1 cellular context compared by ENCODE assay signal in the genomic region with DNA sequence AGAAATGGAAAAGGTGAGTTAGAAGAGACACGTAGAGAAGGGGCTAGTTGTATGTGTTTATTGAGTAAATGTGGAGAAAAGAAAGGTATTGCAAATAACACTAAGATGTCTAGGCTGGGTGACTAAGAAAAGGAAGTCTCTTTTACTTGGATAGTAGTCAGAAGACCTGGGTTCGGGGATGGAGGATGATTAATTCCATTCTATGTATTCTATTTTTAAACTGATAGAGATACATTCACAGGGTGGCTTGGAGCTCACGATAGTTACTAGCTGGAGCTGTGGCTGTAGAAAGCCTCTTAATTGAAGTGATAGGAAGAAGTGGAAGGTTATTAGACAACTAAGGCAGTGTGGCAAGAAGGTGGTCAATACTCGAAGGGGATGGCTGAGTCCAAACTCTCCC.
TF ChIP-seq lines count a peak whose summit lies in the region.

No MANE protein-coding gene starts in this region.

TF ChIP-seq in SK-N-SH treated with all-trans-retinoic acid at 6 μM for 48 hours, 23 proteins besides CTCF, POLR2A, EP300 and RAD21 (continued from another document):
- TF ChIP-seq PATZ1 (CRISPR knock-in tag; IDR thresholded peaks at IDR 0.05; ENCODE audit: borderline replicate concordance) (no peak), ZNF70 (CRISPR knock-in tag; IDR thresholded peaks at IDR 0.05) (no peak), GLIS3 (CRISPR knock-in tag; IDR thresholded peaks at IDR 0.05) (no peak), ZNF8 (CRISPR knock-in tag; IDR thresholded peaks at IDR 0.05) (no peak), ZFP30 (CRISPR knock-in tag; IDR thresholded peaks at IDR 0.05) (no peak), PPARA (CRISPR knock-in tag; IDR thresholded peaks at IDR 0.05; ENCODE audit: borderline replicate concordance) (no peak), BACH2 (CRISPR knock-in tag; IDR thresholded peaks at IDR 0.05; ENCODE audit: borderline replicate concordance) (no peak), SNAI2 (CRISPR knock-in tag; IDR thresholded peaks at IDR 0.05) (no peak)
- TF ChIP-seq, protein P1, sequence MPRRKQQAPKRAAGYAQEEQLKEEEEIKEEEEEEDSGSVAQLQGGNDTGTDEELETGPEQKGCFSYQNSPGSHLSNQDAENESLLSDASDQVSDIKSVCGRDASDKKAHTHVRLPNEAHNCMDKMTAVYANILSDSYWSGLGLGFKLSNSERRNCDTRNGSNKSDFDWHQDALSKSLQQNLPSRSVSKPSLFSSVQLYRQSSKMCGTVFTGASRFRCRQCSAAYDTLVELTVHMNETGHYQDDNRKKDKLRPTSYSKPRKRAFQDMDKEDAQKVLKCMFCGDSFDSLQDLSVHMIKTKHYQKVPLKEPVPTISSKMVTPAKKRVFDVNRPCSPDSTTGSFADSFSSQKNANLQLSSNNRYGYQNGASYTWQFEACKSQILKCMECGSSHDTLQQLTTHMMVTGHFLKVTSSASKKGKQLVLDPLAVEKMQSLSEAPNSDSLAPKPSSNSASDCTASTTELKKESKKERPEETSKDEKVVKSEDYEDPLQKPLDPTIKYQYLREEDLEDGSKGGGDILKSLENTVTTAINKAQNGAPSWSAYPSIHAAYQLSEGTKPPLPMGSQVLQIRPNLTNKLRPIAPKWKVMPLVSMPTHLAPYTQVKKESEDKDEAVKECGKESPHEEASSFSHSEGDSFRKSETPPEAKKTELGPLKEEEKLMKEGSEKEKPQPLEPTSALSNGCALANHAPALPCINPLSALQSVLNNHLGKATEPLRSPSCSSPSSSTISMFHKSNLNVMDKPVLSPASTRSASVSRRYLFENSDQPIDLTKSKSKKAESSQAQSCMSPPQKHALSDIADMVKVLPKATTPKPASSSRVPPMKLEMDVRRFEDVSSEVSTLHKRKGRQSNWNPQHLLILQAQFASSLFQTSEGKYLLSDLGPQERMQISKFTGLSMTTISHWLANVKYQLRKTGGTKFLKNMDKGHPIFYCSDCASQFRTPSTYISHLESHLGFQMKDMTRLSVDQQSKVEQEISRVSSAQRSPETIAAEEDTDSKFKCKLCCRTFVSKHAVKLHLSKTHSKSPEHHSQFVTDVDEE (CRISPR knock-in tag; IDR thresholded peaks at IDR 0.05) = no peak
